ENCODE assay signal across 8 cellular contexts in genomic region chr6:34247481-34248197, GRCh38. TPM values are rescaled to one million over a fixed set of nuclear protein-coding genes. Genes with fewer than 3 reads are reported as not detected.
DNase-seq lines count a peak whose midpoint lies in the region; ATAC-seq and TF ChIP-seq lines count a peak whose summit lies in the region.

No MANE protein-coding gene starts in this region.

- H3K36me3 ChIP-seq in Peyer's patch (peaks cover 0 to 1% (median 0%) of the 10 kb centered on the region in 3 donors), esophagus muscularis mucosa (peaks cover 0 to 8% (median under 1%) of the 10 kb centered on the region in 4 donors), gastrocnemius medialis (peaks cover 0 to 6% of the 10 kb centered on the region in 2 donors)

- no peak for TF ChIP-seq CTCF in GM13977 (IDR thresholded peaks at IDR 0.05; ENCODE audit: extremely low read depth, insufficient read depth, missing control alignments)
- TF ChIP-seq CTCF in Peyer's patch (IDR thresholded peaks at IDR 0.05) = no peak
- no peak for TF ChIP-seq CTCF in esophagus muscularis mucosa (IDR thresholded peaks at IDR 0.05)
- TF ChIP-seq CTCF in gastrocnemius medialis (IDR thresholded peaks at IDR 0.05 in 4 of 5, conservative IDR thresholded peaks at IDR 0.05 in 1 of 5) = no peak

- ATAC-seq in gastrocnemius medialis (no peak), HG02840 (IDR thresholded peaks at IDR 0.05; ENCODE audit: low FRiP score, unreplicated experiment) (no peak)

- WGBS in esophagus muscularis mucosa = 90% methylated on average over 2 of the region's 6 CpGs

- peak; percentile 17 for DNase-seq in GM13977 (ENCODE audit: low spot score)
- no peak for DNase-seq in Peyer's patch
- no peak for DNase-seq in esophagus muscularis mucosa (ENCODE audit: extremely low spot score)
- no peak for DNase-seq in gastrocnemius medialis
- no peak for DNase-seq in DMS79 (lab: John Stamatoyannopoulos, UW)
- DNase-seq in OCI-M1 (lab: John Stamatoyannopoulos, UW) = no peak
- no peak for DNase-seq in T1000 (lab: John Stamatoyannopoulos, UW)

- H3K27ac ChIP-seq in Peyer's patch (peak overlapping the region; percentile 81 to 95 (median 92)), esophagus muscularis mucosa (replicated peaks in 1 of 4) (peak overlapping the region; percentile 84 to 91 (median 90)), gastrocnemius medialis (peak overlapping the region; percentile 88 to 95 (median 93))

- H3K27me3 ChIP-seq in Peyer's patch (no peaks in the 10 kb centered on the region), esophagus muscularis mucosa (no peaks in the 10 kb centered on the region), gastrocnemius medialis (no peaks in the 10 kb centered on the region)

- intact Hi-C loops in esophagus muscularis mucosa (cut with DNase I) (loop anchor here (2.0 to 10.0 kb wide), 4 partner anchors 51 to 357 kb away; partner anchors contain the start of gene NUDT3), gastrocnemius medialis (cut with DNase I; ENCODE audit: low total_unique reads) (loop anchor here (2.0 to 5.0 kb wide), 3 partner anchors 29 to 410 kb away; no protein-coding TSS in a partner anchor)

- no peak for TF ChIP-seq EP300 in esophagus muscularis mucosa (IDR thresholded peaks at IDR 0.05)

- in situ Hi-C loops in GM13977 (cut with MboI; ENCODE audit: low pct_unique_long_range_greater_than_20kb, low sequenced_read_pairs, unreplicated experiment) (loop anchor here (25.0 kb wide), 1 partner anchor 365 kb away; no protein-coding TSS in a partner anchor), gastrocnemius medialis (cut with MboI; ENCODE audit: low sequenced_read_pairs in 4 of 4) (no loop called here)

- H3K4me3 ChIP-seq in Peyer's patch = peak overlapping the region in 1 of 4 donors; percentile 72
- peak overlapping the region; percentile 74 to 84 (median 80) for H3K4me3 ChIP-seq in esophagus muscularis mucosa
- peak overlapping the region; percentile 88 to 98 (median 91) for H3K4me3 ChIP-seq in gastrocnemius medialis

- peaks cover 0 to 30% (median 10%) of the 10 kb centered on the region in 4 donors for H3K4me1 ChIP-seq in Peyer's patch
- H3K4me1 ChIP-seq in esophagus muscularis mucosa = peaks cover 33 to 56% (median 45%) of the 10 kb centered on the region in 4 donors
- peaks cover 23 to 24% of the 10 kb centered on the region in 2 donors for H3K4me1 ChIP-seq in gastrocnemius medialis

- TF ChIP-seq POLR2A in Peyer's patch (IDR thresholded peaks at IDR 0.05) (no peak), esophagus muscularis mucosa (IDR thresholded peaks at IDR 0.05; ENCODE audit: low read depth) (no peak), gastrocnemius medialis (IDR thresholded peaks at IDR 0.05) (no peak)

- no peaks in the 10 kb centered on the region for H3K9me3 ChIP-seq in Peyer's patch
- H3K9me3 ChIP-seq in esophagus muscularis mucosa = no peaks in the 10 kb centered on the region
- H3K9me3 ChIP-seq in gastrocnemius medialis = no peaks in the 10 kb centered on the region

RNA-seq across cellular contexts. Expression of gene SMIM29, which starts 1.2 kb away (rescaled TPM):
- total RNA-seq in Peyer's patch (10 to 100 TPM in 3 of 4 donors, 1 to 10 TPM in 1; 8.9 to 30.5 (median 14.9) TPM), esophagus muscularis mucosa (10 to 100 TPM; 21.2 to 26.3 (median 23.4) TPM), gastrocnemius medialis (10 to 100 TPM; 21.4 to 39.5 (median 33.4) TPM)

RNA-seq across cellular contexts. Expression of gene HMGA1, which starts 11.0 kb away (rescaled TPM):
- total RNA-seq in Peyer's patch (100 to 1,000 TPM in 1 of 4 donors, 10 to 100 TPM in 3; 71.3 to 102 (median 90.7) TPM), esophagus muscularis mucosa (10 to 100 TPM in 3 of 4 donors, 1 to 10 TPM in 1; 8.3 to 27.2 (median 17.5) TPM), gastrocnemius medialis (100 to 1,000 TPM in 3 of 4 donors, 10 to 100 TPM in 1; 74.1 to 163 (median 154) TPM)
